Comparison of ENCODE assay signal across 8 cellular contexts in genomic region chr15:83069211-83069642, GRCh38. TPM values are rescaled to one million over a fixed set of nuclear protein-coding genes. Genes with fewer than 3 reads are reported as not detected.
DNase-seq lines count a peak whose midpoint lies in the region; ATAC-seq and TF ChIP-seq lines count a peak whose summit lies in the region.
"Not testable (repeated sequence)": the region's sequence is repeated elsewhere in the genome, so short reads cannot be mapped to it uniquely, and the experiment has no call there.

No MANE protein-coding gene starts in this region.

- intact Hi-C loops in testis (cut with DNase I; ENCODE audit: low total_unique reads): not testable (repeated sequence)

- H3K27me3 Mint-ChIP-seq in naive thymus-derived CD8-positive, alpha-beta T cell: not testable (repeated sequence)

- peak in 1 of 2 donors; percentile 22 for ATAC-seq in naive thymus-derived CD8-positive, alpha-beta T cell

- H3K4me1 Mint-ChIP-seq in naive thymus-derived CD8-positive, alpha-beta T cell: peaks cover 7 to 32% (median 14%) of the 10 kb centered on the region in 4 donors

- H3K4me1 ChIP-seq in DOHH2 (ENCODE audit: control insufficient read depth, low read length) (peaks cover 22% of the 10 kb centered on the region), Karpas-422 (ENCODE audit: low read length) (peaks cover 23% of the 10 kb centered on the region)
- not testable (repeated sequence) for H3K4me1 ChIP-seq in testis

- WGBS in testis, 2 donors: 37 to 45% methylated on average over 6 of the region's 6 CpGs

- TF ChIP-seq CTCF in DOHH2 (IDR thresholded peaks at IDR 0.05; ENCODE audit: low read depth, low read length, poor library complexity, severe bottlenecking); testis (IDR thresholded peaks at IDR 0.05): not testable (repeated sequence)

- H3K36me3 Mint-ChIP-seq in naive thymus-derived CD8-positive, alpha-beta T cell: not testable (repeated sequence)

- H4K20me1 ChIP-seq in DOHH2 (ENCODE audit: control insufficient read depth, insufficient read depth, low read depth, low read length) (0 out of 2 replicates have a peak, but pooled peaks cover 13% of the 10 kb centered on the region), Karpas-422 (ENCODE audit: insufficient read depth, low read depth, low read length) (peaks cover 21% of the 10 kb centered on the region)

- TF ChIP-seq POLR2A in testis (IDR thresholded peaks at IDR 0.05): not testable (repeated sequence)

- not testable (repeated sequence) for H3K27ac ChIP-seq in DOHH2 (ENCODE audit: low read depth, low read length); Karpas-422 (ENCODE audit: low read length); testis

- H3K9me3 ChIP-seq in DOHH2 (ENCODE audit: control insufficient read depth, insufficient read depth, low read length): peaks cover 11% of the 10 kb centered on the region
- H3K9me3 ChIP-seq in Karpas-422 (ENCODE audit: low read length): peaks cover 16% of the 10 kb centered on the region
- not testable (repeated sequence) for H3K9me3 ChIP-seq in testis

- peak overlapping the region in 3 of 10 donors; percentile 30 to 73 (median 32) for H3K4me3 Mint-ChIP-seq in naive thymus-derived CD8-positive, alpha-beta T cell

- not testable (repeated sequence) for H3K27me3 ChIP-seq in DOHH2 (ENCODE audit: control insufficient read depth, low read length); Karpas-422 (ENCODE audit: low read length); testis

- not testable (repeated sequence) for H3F3A ChIP-seq in DOHH2 (ENCODE audit: control insufficient read depth, insufficient read depth)

- H3K36me3 ChIP-seq in DOHH2 (ENCODE audit: control insufficient read depth, low read length): peaks cover 18% of the 10 kb centered on the region
- peaks cover 16% of the 10 kb centered on the region; the same call in 1 of the 2 replicates for H3K36me3 ChIP-seq in Karpas-422 (ENCODE audit: insufficient read depth, low read length)
- not testable (repeated sequence) for H3K36me3 ChIP-seq in testis (ENCODE audit: low read depth, missing control alignments)

- peak overlapping the region in 5 of 10 donors; percentile 10 to 80 (median 64) for H3K27ac Mint-ChIP-seq in naive thymus-derived CD8-positive, alpha-beta T cell

- not testable (repeated sequence) for H2AFZ ChIP-seq in Karpas-422 (ENCODE audit: low read length)

- not testable (repeated sequence) for H3K4me2 ChIP-seq in DOHH2 (ENCODE audit: low read length); Karpas-422 (ENCODE audit: low read depth, low read length, poor library complexity, severe bottlenecking)

- H3K4me3 ChIP-seq in DOHH2 (ENCODE audit: low read length) (0 out of 2 replicates have a peak overlapping the region, but pooled peaks have one; percentile 17), testis (peak overlapping the region in 1 of 2 donors; percentile 95)
- not testable (repeated sequence) for H3K4me3 ChIP-seq in Karpas-422 (ENCODE audit: low read length)

- H3K9me2 ChIP-seq in DOHH2 (replicated peaks; ENCODE audit: control insufficient read depth, low read length); Karpas-422 (replicated peaks; ENCODE audit: insufficient read depth, low read length): not testable (repeated sequence)

- not testable (repeated sequence) for H3K9ac ChIP-seq in Karpas-422 (ENCODE audit: low read length)

- H3K9me3 Mint-ChIP-seq in naive thymus-derived CD8-positive, alpha-beta T cell: peaks cover 0 to 17% (median 9%) of the 10 kb centered on the region in 9 donors

- H3K79me2 ChIP-seq in DOHH2 (ENCODE audit: control insufficient read depth, low read length): peaks cover 39% of the 10 kb centered on the region
- H3K79me2 ChIP-seq in Karpas-422 (ENCODE audit: low read length): peaks cover 31% of the 10 kb centered on the region

- POLR2A ChIA-PET in naive thymus-derived CD8-positive, alpha-beta T cell (lab: Charles Lee): not testable (repeated sequence)

- DNase-seq in Karpas-422 (peak; percentile 91), RKO (ENCODE audit: low spot score) (peak; percentile 42), testis (peak; percentile 76)
- peak; percentile 40 to 43 for DNase-seq in activated CD4-positive, alpha-beta T cell treated with anti-CD3 and anti-CD28 coated beads for 4 hours
- peak; percentile 22 for DNase-seq in activated T-helper 9 cell treated with anti-CD3 and anti-CD28 coated beads, Interleukin-2, amount 50 U/mL, for 16 hours (ENCODE audit: low read depth)
- DNase-seq in effector CD8-positive, alpha-beta T cell (lab: John Stamatoyannopoulos, UW): peak; percentile 4
- peak in 9 of 10 donors; percentile 11 to 62 (median 37) for DNase-seq in naive thymus-derived CD8-positive, alpha-beta T cell

RNA-seq across cellular contexts. Expression of gene BTBD1, which starts 2.2 kb away (rescaled TPM):
- 113 and 140 TPM in 2 replicates for total RNA-seq in Karpas-422 (2014; rRNA removed; shearing (Covaris generic); ENCODE audit: low replicate concordance)
- 10 to 100 TPM; 42.9 to 43.3 TPM for total RNA-seq in naive thymus-derived CD8-positive, alpha-beta T cell
- 10 to 100 TPM; 36.0 to 40.6 (median 37.0) TPM for polyA plus RNA-seq in naive thymus-derived CD8-positive, alpha-beta T cell
- 100 to 1,000 TPM in 1 of 2 donors, 10 to 100 TPM in 1; 94.6 to 104 TPM for total RNA-seq in testis
- 118 TPM for polyA plus RNA-seq in testis (ENCODE audit: insufficient read depth, low read depth, low replicate concordance)

RNA-seq across cellular contexts. Expression of gene TM6SF1, which starts 38.2 kb away (rescaled TPM):
- total RNA-seq in Karpas-422 (2014; rRNA removed; shearing (Covaris generic); ENCODE audit: low replicate concordance): not detected in 2 replicates
- under 1 TPM; 0.34 to 0.58 TPM for total RNA-seq in naive thymus-derived CD8-positive, alpha-beta T cell
- polyA plus RNA-seq in naive thymus-derived CD8-positive, alpha-beta T cell: under 1 TPM in 2 of 3 donors, not detected in 1; 0.13 to 0.68 TPM
- total RNA-seq in testis: 1 to 10 TPM; 3.0 to 5.0 TPM
- 9.7 TPM for polyA plus RNA-seq in testis (ENCODE audit: insufficient read depth, low read depth, low replicate concordance)

RNA-seq across cellular contexts. Expression of gene C15orf40, which starts 57.8 kb away (rescaled TPM):
- 30.4 and 43.9 TPM in 2 replicates for total RNA-seq in Karpas-422 (2014; rRNA removed; shearing (Covaris generic); ENCODE audit: low replicate concordance)
- total RNA-seq in naive thymus-derived CD8-positive, alpha-beta T cell: 10 to 100 TPM; 48.4 to 49.9 TPM
- polyA plus RNA-seq in naive thymus-derived CD8-positive, alpha-beta T cell: 10 to 100 TPM; 56.2 to 87.5 (median 67.8) TPM
- 10 to 100 TPM; 22.8 to 24.7 TPM for total RNA-seq in testis
- 55.2 TPM for polyA plus RNA-seq in testis (ENCODE audit: insufficient read depth, low read depth, low replicate concordance)

Comparison
In these comparisons a context has a peak if more than half of its experiments do, and no peak if none do; other contexts are left out.
1. DNase-seq: peak in every context shown above with its lines; median percentile 91 in Karpas-422; 76 in testis; 42 in RKO; 42 in activated CD4-positive, alpha-beta T cell treated with anti-CD3 and anti-CD28 coated beads for 4 hours; 37 in naive thymus-derived CD8-positive, alpha-beta T cell; 22 in activated T-helper 9 cell treated with anti-CD3 and anti-CD28 coated beads, Interleukin-2, amount 50 U/mL, for 16 hours; 4 in effector CD8-positive, alpha-beta T cell.